In genomic region chr6:43410776-43411175, GRCh38 we compare ENCODE assay signal across 5 cellular contexts. TPM values are rescaled to one million over a fixed set of nuclear protein-coding genes. Genes with fewer than 3 reads are reported as not detected.
DNase-seq lines count a peak whose midpoint lies in the region; ATAC-seq, FAIRE-seq and TF ChIP-seq lines count a peak whose summit lies in the region.
"Not testable (repeated sequence)": the region's sequence is repeated elsewhere in the genome, so short reads cannot be mapped to it uniquely, and the experiment has no call there.
"Had no signal": no experiment of that assay in that cellular context is flagged by ENCODE, and none has a peak within 500 bp of the region (broad histone marks: within the 10 kb centered on the region; RNA-seq: fewer than 3 reads in every experiment).

No MANE protein-coding gene starts in this region.

- H3K9ac ChIP-seq in K562 (ENCODE audit: insufficient read depth in 1 of 2, low read depth in 2 of 2, low read length in 2 of 2); kidney (ENCODE audit: low read length in 2 of 2): not testable (repeated sequence)

- H4K20me1 ChIP-seq in K562 (replicated peaks; ENCODE audit: control insufficient read depth, insufficient read depth, low read length), result not testable (repeated sequence)

- H2AFZ ChIP-seq in K562 (ENCODE audit: low read depth, low read length), result not testable (repeated sequence)

- DNase-seq in K562 (ENCODE audit: extremely low read depth in 1 of 4, low spot score in 3 of 4); kidney: not testable (repeated sequence)

- BruUV-seq in K562 (replicated peaks; lab: Mats Ljungman, UMichigan), result not testable (repeated sequence)

- ATAC-seq in K562, result not testable (repeated sequence)

- not testable (repeated sequence) for H3K4me1 ChIP-seq in HEK293 (ENCODE audit: control insufficient read depth, insufficient read depth, low read length); K562 (replicated peaks in 1 of 2; ENCODE audit: control insufficient read depth in 2 of 2, insufficient read depth in 2 of 2, low read length in 2 of 2); kidney (ENCODE audit: control insufficient read depth in 1 of 2, insufficient read depth in 1 of 2, low read depth in 1 of 2, low read length in 2 of 2)

- not testable (repeated sequence) for H3K9me3 ChIP-seq in HEK293 (ENCODE audit: control insufficient read depth, insufficient read depth, low read depth, low read length); K562 (replicated peaks; ENCODE audit: control insufficient read depth, insufficient read depth, low read depth, low read length); kidney (ENCODE audit: control insufficient read depth in 1 of 2, low read length in 2 of 2)

- TF ChIP-seq CTCF in HEK293 (tag by site-specific recombination; IDR thresholded peaks at IDR 0.05); K562 (IDR thresholded peaks at IDR 0.05 in 2 of 3, conservative IDR thresholded peaks at IDR 0.05 in 1 of 3; ENCODE audit: insufficient read depth in 2 of 3, low read depth in 1 of 3, low read length in 3 of 3); kidney (IDR thresholded peaks at IDR 0.05; ENCODE audit: borderline replicate concordance, extremely low read depth, insufficient read depth): not testable (repeated sequence)

- not testable (repeated sequence) for H3K27ac ChIP-seq in HEK293 (ENCODE audit: extremely low read depth, low read depth, low read length); K562 (ENCODE audit: extremely low read depth, low read depth, low read length); kidney (ENCODE audit: low read depth in 2 of 2, low read length in 2 of 2)

- TF ChIP-seq POLR2A in K562 (conservative IDR thresholded peaks at IDR 0.05), result not testable (repeated sequence)

- not testable (repeated sequence) for H3K4me3 ChIP-seq in HEK293 (ENCODE audit: low read depth, low read length); K562; kidney (ENCODE audit: low read length in 2 of 2)

- H3K36me3 ChIP-seq in HEK293 (ENCODE audit: control insufficient read depth in 2 of 2, insufficient read depth in 1 of 2, low read length in 2 of 2), result peaks cover 0 to 35% of the 10 kb centered on the region in 2 experiments; a peak in 1 of 3 replicates
- H3K36me3 ChIP-seq in K562 (ENCODE audit: control insufficient read depth, insufficient read depth, low read length); kidney (ENCODE audit: control insufficient read depth in 1 of 2, insufficient read depth in 2 of 2, low read length in 2 of 2): not testable (repeated sequence)

- in situ Hi-C loops in K562 (cut with MboI), result not testable (repeated sequence)

- CTCF ChIA-PET in HEK293 (lab: Yijun Ruan, JAX), result interaction anchor here (0.6 to 0.7 kb wide), 2 partner anchors 38 to 40 kb away, joined by 3 to 5 read pairs; no protein-coding TSS in a partner anchor
- CTCF ChIA-PET in K562 (lab: Yijun Ruan, JAX; ENCODE audit: low intra/inter-chr PET ratio), result not testable (repeated sequence)

- POLR2A ChIA-PET in HEK293 (lab: Yijun Ruan, JAX); K562 (lab: Yijun Ruan, JAX): not testable (repeated sequence)

- not testable (repeated sequence) for H3K4me2 ChIP-seq in K562 (ENCODE audit: insufficient read depth, low read length)

- 0% methylated on average over 1 of the region's 1 CpG for WGBS in K562 (ENCODE audit: insufficient coverage, low coverage, missing lambda C conversion rate)

- not testable (repeated sequence) for TF ChIP-seq EP300 in K562 (IDR thresholded peaks at IDR 0.05; ENCODE audit: low read length)

- H3K27me3 ChIP-seq in K562 (ENCODE audit: control insufficient read depth in 2 of 2, insufficient read depth in 2 of 2, low read length in 2 of 2), result peaks cover 6 to 40% of the 10 kb centered on the region in 2 experiments; a peak in 4 of 5 replicates

- not testable (repeated sequence) for H3K9me1 ChIP-seq in K562 (ENCODE audit: control insufficient read depth, insufficient read depth, low read length)

- not testable (repeated sequence) for H3K79me2 ChIP-seq in K562 (ENCODE audit: control insufficient read depth, insufficient read depth, low read length)

- not testable (repeated sequence) for FAIRE-seq in K562 (lab: Jason Lieb, UNC)
- peak; percentile 21 for FAIRE-seq in kidney (lab: Jason Lieb, UNC)

- not testable (repeated sequence) for TF ChIP-seq RAD21 in K562 (CRISPR knock-in tag; conservative IDR thresholded peaks at IDR 0.05 in 1 of 2, IDR thresholded peaks at IDR 0.05 in 1 of 2)

- intact Hi-C loops in K562 (cut with micrococcal nuclease); kidney (cut with DNase I): not testable (repeated sequence)

TF ChIP-seq in HEK293, 187 proteins besides CTCF, POLR2A, EP300 and RAD21:
- TF ChIP-seq ZNF146 (tag by site-specific recombination; IDR thresholded peaks at IDR 0.05), result peak; percentile 94
- TF ChIP-seq ZNF248 (tag by site-specific recombination; IDR thresholded peaks at IDR 0.05), result peak; percentile 74; the same call in 1 of the 2 replicates
TF ChIP-seq in HEK293: peak in this region for 2; not testable (repeated sequence) for 185.

TF ChIP-seq in K562, 482 proteins besides CTCF, POLR2A, EP300 and RAD21:
- peak; percentile 82 for TF ChIP-seq ZNF146 (CRISPR knock-in tag; IDR thresholded peaks at IDR 0.05; ENCODE audit: unreplicated experiment)

RNA-seq across cellular contexts. Expression of gene ABCC10, which starts 16.6 kb away (rescaled TPM):
- total RNA-seq in K562 (2011; cell fraction: chromatin; rRNA removed; ENCODE audit: low replicate concordance), result 98.1 and 219 TPM in 2 replicates
- total RNA-seq in K562 (2011; cell fraction: nucleolus; rRNA removed), result 108 and 125 TPM in 2 replicates
- 89.8 and 98.2 TPM in 2 replicates for total RNA-seq in K562 (2011; cell fraction: nucleoplasm; rRNA removed)
- total RNA-seq in K562 (2014; rRNA removed), result 16.5 and 20.4 TPM in 2 replicates
- total RNA-seq in K562 (2014; rRNA removed; fragmentation: Illumina TruSeq; extraction: Trizol), result 6.8 and 10.5 TPM in 2 replicates
- 13.4 TPM in 2 replicates for total RNA-seq in K562 (2015; rRNA removed; fragmentation: Illumina TruSeq; extraction: Trizol)
- total RNA-seq in K562 (2021), result 28.4 and 29.1 TPM in 2 replicates
- 13.7 and 23.5 TPM in 2 replicates for polyA plus RNA-seq in K562 (2011; rRNA removed)
- 13.8 and 24.4 TPM in 2 replicates for polyA plus RNA-seq in K562 (2011; cell fraction: cytosol; rRNA removed)
- polyA plus RNA-seq in K562 (2011; cell fraction: nucleus; rRNA removed), result 79.9 and 89.8 TPM in 2 replicates
- polyA plus RNA-seq in K562 (2012), result 19.5 and 28.6 TPM in 2 replicates
- polyA plus RNA-seq in K562 (2014; fragmentation: Illumina TruSeq; extraction: Trizol), result 21.3 and 25.8 TPM in 2 replicates
- polyA plus RNA-seq in K562 (2014; fragmentation: Nextera tagmentation; extraction: Ambion mirVana), result 1 to 10 TPM; 2.4 to 2.6 TPM
- 21.7 and 21.8 TPM in 2 replicates for polyA plus RNA-seq in K562 (2014; rRNA removed)
- 11.0 and 11.4 TPM in 2 replicates for polyA minus RNA-seq in K562 (2011; rRNA and poly(A)+ RNA removed)
- 15.0 and 21.0 TPM in 2 replicates for polyA minus RNA-seq in K562 (2011; cell fraction: cytosol; rRNA and poly(A)+ RNA removed)
- 16.6 and 23.7 TPM in 2 replicates for polyA minus RNA-seq in K562 (2011; cell fraction: nucleus; rRNA and poly(A)+ RNA removed)
- 30.2 TPM for total RNA-seq in kidney
- polyA plus RNA-seq in kidney (ENCODE audit: insufficient read depth, low read depth, low replicate concordance), result 12.0 TPM

RNA-seq across cellular contexts. Expression of gene ZNF318, which starts 41.3 kb away (rescaled TPM):
- 31.3 and 42.8 TPM in 2 replicates for total RNA-seq in K562 (2011; cell fraction: chromatin; rRNA removed; ENCODE audit: low replicate concordance)
- 14.2 and 16.4 TPM in 2 replicates for total RNA-seq in K562 (2011; cell fraction: nucleolus; rRNA removed)
- total RNA-seq in K562 (2011; cell fraction: nucleoplasm; rRNA removed), result 17.2 and 19.3 TPM in 2 replicates
- 7.9 and 10.2 TPM in 2 replicates for total RNA-seq in K562 (2014; rRNA removed)
- 7.5 and 8.6 TPM in 2 replicates for total RNA-seq in K562 (2014; rRNA removed; fragmentation: Illumina TruSeq; extraction: Trizol)
- total RNA-seq in K562 (2015; rRNA removed; fragmentation: Illumina TruSeq; extraction: Trizol), result 8.4 and 9.2 TPM in 2 replicates
- total RNA-seq in K562 (2021), result 16.9 and 17.8 TPM in 2 replicates
- polyA plus RNA-seq in K562 (2011; rRNA removed), result 19.0 and 24.6 TPM in 2 replicates
- 18.0 and 21.3 TPM in 2 replicates for polyA plus RNA-seq in K562 (2011; cell fraction: cytosol; rRNA removed)
- 35.5 and 47.6 TPM in 2 replicates for polyA plus RNA-seq in K562 (2011; cell fraction: nucleus; rRNA removed)
- polyA plus RNA-seq in K562 (2012), result 13.6 and 14.5 TPM in 2 replicates
- polyA plus RNA-seq in K562 (2014; fragmentation: Illumina TruSeq; extraction: Trizol), result 15.5 and 17.5 TPM in 2 replicates
- polyA plus RNA-seq in K562 (2014; fragmentation: Nextera tagmentation; extraction: Ambion mirVana), result 1 to 10 TPM; 3.2 to 3.6 TPM
- polyA plus RNA-seq in K562 (2014; rRNA removed), result 8.7 and 9.7 TPM in 2 replicates
- 36.5 and 39.7 TPM in 2 replicates for polyA minus RNA-seq in K562 (2011; rRNA and poly(A)+ RNA removed)
- 26.8 and 29.1 TPM in 2 replicates for polyA minus RNA-seq in K562 (2011; cell fraction: cytosol; rRNA and poly(A)+ RNA removed)
- 13.2 and 26.0 TPM in 2 replicates for polyA minus RNA-seq in K562 (2011; cell fraction: nucleus; rRNA and poly(A)+ RNA removed)
- 13.9 TPM for total RNA-seq in kidney
- polyA plus RNA-seq in kidney (ENCODE audit: insufficient read depth, low read depth, low replicate concordance), result 5.5 TPM

RNA-seq across cellular contexts. Expression of gene DLK2, which starts 44.6 kb away (rescaled TPM):
- total RNA-seq in K562 (2011; cell fraction: chromatin; rRNA removed; ENCODE audit: low replicate concordance), result 0.30 and 1.3 TPM in 2 replicates
- total RNA-seq in K562 (2011; cell fraction: nucleolus; rRNA removed), result 2.2 and 3.3 TPM in 2 replicates
- 1.9 and 2.0 TPM in 2 replicates for total RNA-seq in K562 (2011; cell fraction: nucleoplasm; rRNA removed)
- total RNA-seq in K562 (2014; rRNA removed) (0.23 and 0.29 TPM in 2 replicates), K562 (2014; rRNA removed; fragmentation: Illumina TruSeq; extraction: Trizol) (not detected in 2 replicates), K562 (2015; rRNA removed; fragmentation: Illumina TruSeq; extraction: Trizol) (0.11 TPM in 1 of 2 replicates, not detected in the other), K562 (2021) (0.36 and 0.53 TPM in 2 replicates), kidney (0.50 TPM)
- polyA plus RNA-seq in K562 (2011; rRNA removed) (0.35 and 0.74 TPM in 2 replicates), K562 (2014; fragmentation: Illumina TruSeq; extraction: Trizol) (0.16 and 0.37 TPM in 2 replicates), K562 (2014; fragmentation: Nextera tagmentation; extraction: Ambion mirVana) (not detected), K562 (2014; rRNA removed) (0.45 and 0.65 TPM in 2 replicates), kidney (ENCODE audit: insufficient read depth, low read depth, low replicate concordance) (not detected)
- 1.0 and 1.8 TPM in 2 replicates for polyA plus RNA-seq in K562 (2011; cell fraction: cytosol; rRNA removed)
- polyA plus RNA-seq in K562 (2011; cell fraction: nucleus; rRNA removed), result 0.87 and 1.3 TPM in 2 replicates
- polyA plus RNA-seq in K562 (2012), result 0.59 and 0.60 TPM in 2 replicates
- polyA minus RNA-seq in K562 (2011; rRNA and poly(A)+ RNA removed), result 0.25 and 0.27 TPM in 2 replicates
- polyA minus RNA-seq in K562 (2011; cell fraction: cytosol; rRNA and poly(A)+ RNA removed), result not detected in 2 replicates
- polyA minus RNA-seq in K562 (2011; cell fraction: nucleus; rRNA and poly(A)+ RNA removed), result 0.13 and 0.44 TPM in 2 replicates
- total RNA-seq: B cell had no signal
- polyA plus RNA-seq: CD14-positive monocyte had no signal
